In the genomic region with DNA sequence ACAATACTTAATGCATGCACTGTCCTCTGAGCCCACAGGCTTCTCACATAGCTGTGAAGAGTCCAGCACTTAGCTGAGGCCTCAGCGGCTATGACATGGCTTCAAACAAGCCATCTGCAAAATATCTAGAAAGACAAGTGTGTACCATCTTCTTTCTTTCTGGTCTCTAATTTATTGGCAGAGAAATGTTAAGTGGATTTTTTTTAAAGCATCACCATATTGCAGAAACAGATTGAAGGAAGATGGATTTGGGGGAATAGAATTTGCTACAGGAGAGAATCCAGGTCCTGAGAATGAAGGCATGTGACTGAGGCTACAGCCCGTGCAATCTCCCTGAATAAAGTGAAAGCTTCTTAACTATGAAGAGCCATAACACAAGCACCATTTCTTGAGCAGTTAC, we compare ENCODE assay signal across 8 cellular contexts.
"Had no signal": no experiment of that assay in that cellular context is flagged by ENCODE, and none has a peak within 500 bp of the region (broad histone marks: within the 10 kb centered on the region; RNA-seq: fewer than 3 reads in every experiment).

No MANE protein-coding gene starts in this region.

- DNase-seq: GM23248, GOT3, H7, H9, HCEC 1CT, HFFc6 had no signal

- ATAC-seq: GM23338, HCT116 had no signal
